Comparison of ENCODE assay signal across 29 cellular contexts in genomic region chr20:19838981-19839576, GRCh38.
"Had no signal": no experiment of that assay in that cellular context is flagged by ENCODE, and none has a peak within 500 bp of the region (broad histone marks: within the 10 kb centered on the region; RNA-seq: fewer than 3 reads in every experiment).

No MANE protein-coding gene starts in this region.

- FAIRE-seq: TTC549 had no signal

- H3K36me3 ChIP-seq: cardiac muscle cell, Peyer's patch had no signal

- H3K27me3 ChIP-seq: ascending aorta, cardiac muscle cell, Peyer's patch had no signal

- ATAC-seq: activated CD4-positive, alpha-beta T cell treated with anti-CD3 and anti-CD28 coated beads for 36 hours; activated CD4-positive, CD25-positive, alpha-beta regulatory T cell treated with anti-CD3 and anti-CD28 coated beads, Interleukin-2, amount 50 U/mL, for 24 hours; activated CD8-positive, alpha-beta T cell treated with anti-CD3 and anti-CD28 coated beads, Interleukin-2, amount 10 ng/mL, durations not matched to agents 7 days and 5 days; PC-3 had no signal

- H3K9me3 ChIP-seq: Peyer's patch had no signal

- DNase-seq: activated CD4-positive, alpha-beta T cell treated with anti-CD3 and anti-CD28 coated beads for 36 hours; activated CD4-positive, alpha-beta T cell treated with anti-CD3 and anti-CD28 coated beads, Interleukin-2, amount 10 ng/mL, durations not matched to agents 7 days and 5 days; activated CD4-positive, alpha-beta T cell treated with anti-CD3 and anti-CD28 coated beads, Interleukin-2, amount 50 U/mL, for 48 hours; activated CD8-positive, alpha-beta T cell treated with anti-CD3 and anti-CD28 coated beads, Interleukin-2, amount 10 ng/mL, durations not matched to agents 7 days and 5 days; activated gamma-delta T cell; activated naive CD4-positive, alpha-beta T cell treated with Interleukin-2 at 50 U/mL for 16 hours; activated naive CD8-positive, alpha-beta T cell treated with anti-CD3 and anti-CD28 coated beads, Interleukin-2, amount 10 ng/mL, durations not matched to agents 7 days and 5 days; activated T-cell treated with anti-CD3 and anti-CD28 coated beads, Interleukin-2, amount 50 U/mL, for 24 hours; amygdala; KG1; MM.1S; MV-4-11; NCI-H1092; NCI-H1436 treated with DMSO at 0.1 percent for 48 hours; NCI-H1694 treated with DMSO at 0.1 percent for 48 hours; NCI-H2029; NCI-H510A; NCI-H526; NCI-H748 treated with DMSO at 0.1 percent for 48 hours; NK-92 treated with Interleukin-12 subunit alpha and Interleukin-12 subunit beta, amount 100 ng/mL, for 24 hours; Peyer's patch; Right ventricle myocardium superior; T1000 had no signal

- H3K27ac ChIP-seq: ascending aorta, cardiac muscle cell, Peyer's patch, SK-N-MC had no signal

- H3K4me3 ChIP-seq: ascending aorta, cardiac muscle cell, Peyer's patch, SK-N-MC had no signal

- H3K4me1 ChIP-seq: Peyer's patch had no signal
